In the genomic region with DNA sequence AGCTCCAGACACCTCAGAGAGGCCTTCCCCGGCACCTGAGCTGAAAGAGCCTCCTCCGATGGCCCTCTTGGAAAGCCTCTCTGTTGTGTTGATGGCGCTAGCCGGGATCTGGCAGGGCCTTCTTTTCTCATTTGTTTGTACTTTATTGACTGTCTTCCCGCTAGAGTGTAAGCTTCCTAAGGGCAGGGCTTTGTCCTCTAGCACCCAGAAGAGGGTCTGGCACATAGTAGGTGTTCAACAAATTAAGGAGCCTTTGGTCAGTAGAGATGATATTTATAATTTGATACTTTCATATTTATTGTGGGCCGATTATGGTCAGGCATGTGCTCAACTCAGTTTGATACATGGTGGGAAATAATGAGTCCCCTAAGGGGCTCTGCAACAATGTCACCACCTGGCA, we compare ENCODE assay signal across 2 cellular contexts.
A peak's percentile ranks its signal among the peaks of the same experiment; 100 is the strongest.
TF ChIP-seq lines count a peak whose summit lies in the region.

No MANE protein-coding gene starts in this region.

TF ChIP-seq in K562, 482 proteins besides CTCF, POLR2A, EP300 and RAD21:
- TF ChIP-seq FUS (optimal IDR thresholded peaks at IDR 0.05; ENCODE audit: low read depth, low read length) (no peak), ZNF316 (IDR thresholded peaks at IDR 0.05) (peak; percentile 55), HMGN3 (IDR thresholded peaks at IDR 0.05; ENCODE audit: borderline replicate concordance, extremely low read depth, insufficient read length, low read depth, low read length) (no peak), DIDO1 (tag; IDR thresholded peaks at IDR 0.05; ENCODE audit: low read depth) (no peak), GTF2A2 (tag; IDR thresholded peaks at IDR 0.05) (no peak), ZKSCAN1 (IDR thresholded peaks at IDR 0.05; ENCODE audit: low read depth, low read length) (peak; percentile 93), ZFP91 (CRISPR knock-in tag; IDR thresholded peaks at IDR 0.05) (no peak), TRIM28 (IDR thresholded peaks at IDR 0.05) (no peak), CBX3 (IDR thresholded peaks at IDR 0.05; ENCODE audit: borderline replicate concordance in 1 of 2, low read length in 2 of 2) (peak in 1 of 2 experiments; percentile 37; a peak in 1 of 3 replicates), ZBTB33 (CRISPR knock-in tag; IDR thresholded peaks at IDR 0.05) (0 out of 2 replicates have a peak, but pooled peaks have one; percentile 25), RBBP5 (IDR thresholded peaks at IDR 0.05; ENCODE audit: borderline replicate concordance, insufficient read depth, low read length, poor library complexity, severe bottlenecking) (no peak), ZNF507 (tag; conservative IDR thresholded peaks at IDR 0.05) (peak; percentile 74)

TF ChIP-seq in GM12891, 5 proteins besides CTCF, POLR2A, EP300 and RAD21:
- TF ChIP-seq PAX5 (IDR thresholded peaks at IDR 0.05; ENCODE audit: insufficient read depth, low read length, severe bottlenecking) (no peak), POU2F2 (IDR thresholded peaks at IDR 0.05; ENCODE audit: low read depth, low read length) (no peak), SPI1 (IDR thresholded peaks at IDR 0.05; ENCODE audit: low read depth, low read length) (no peak), TAF1 (IDR thresholded peaks at IDR 0.05; ENCODE audit: low read depth, low read length) (no peak), POLR2AphosphoS5 (IDR thresholded peaks at IDR 0.05; ENCODE audit: low read depth, low read length) (no peak)
